Comparison of ENCODE assay signal across 24 cellular contexts in genomic region chr18:42365550-42365949, GRCh38.
DNase-seq lines count a peak whose midpoint lies in the region; ATAC-seq lines count a peak whose summit lies in the region.
"Had no signal": no experiment of that assay in that cellular context is flagged by ENCODE, and none has a peak within 500 bp of the region (broad histone marks: within the 10 kb centered on the region; RNA-seq: fewer than 3 reads in every experiment).

No MANE protein-coding gene starts in this region.

- H3K27ac Mint-ChIP-seq in stimulated activated naive CD8-positive, alpha-beta T cell treated with anti-CD3 and anti-CD28 coated beads, Interleukin-15, amount 100 ng/mL, for 72 hours, result no peak overlapping the region
- H3K27ac Mint-ChIP-seq in effector memory CD8-positive, alpha-beta T cell, result no peak overlapping the region
- H3K27ac Mint-ChIP-seq: B cell, HFFc6, IgD-negative memory B cell had no signal

- ATAC-seq in stimulated activated naive CD8-positive, alpha-beta T cell treated with anti-CD3 and anti-CD28 coated beads, Interleukin-15, amount 100 ng/mL, for 72 hours, result no peak
- no peak for ATAC-seq in effector memory CD8-positive, alpha-beta T cell (replicated peaks)
- ATAC-seq in GM18498 (IDR thresholded peaks at IDR 0.05; ENCODE audit: unreplicated experiment), result no peak
- ATAC-seq: GM12878, Panc1 had no signal

- H3K27me3 Mint-ChIP-seq in stimulated activated naive CD8-positive, alpha-beta T cell treated with anti-CD3 and anti-CD28 coated beads, Interleukin-15, amount 100 ng/mL, for 72 hours, result no peaks in the 10 kb centered on the region
- H3K27me3 Mint-ChIP-seq in effector memory CD8-positive, alpha-beta T cell, result no peaks in the 10 kb centered on the region
- H3K27me3 Mint-ChIP-seq: B cell had no signal

- no peaks in the 10 kb centered on the region for H3K9me3 Mint-ChIP-seq in stimulated activated naive CD8-positive, alpha-beta T cell treated with anti-CD3 and anti-CD28 coated beads, Interleukin-15, amount 100 ng/mL, for 72 hours
- peaks cover 0 to 4% of the 10 kb centered on the region in 2 donors for H3K9me3 Mint-ChIP-seq in effector memory CD8-positive, alpha-beta T cell
- H3K9me3 Mint-ChIP-seq: IgD-negative memory B cell had no signal

- DNase-seq in NCI-H1417 (lab: John Stamatoyannopoulos, UW) (peak in 2 of 3 experiments; percentile 9 to 72), NCI-H1417 treated with DMSO at 0.1 percent for 48 hours (lab: John Stamatoyannopoulos, UW) (no peak), astrocyte of the hippocampus (ENCODE audit: low read depth, low spot score) (peak; percentile 57), left kidney (ENCODE audit: low read depth, low spot score) (peak; percentile 49), renal cortical epithelial cell (ENCODE audit: low read depth) (peak; percentile 90)
- no peak for DNase-seq in stimulated activated naive CD8-positive, alpha-beta T cell treated with anti-CD3 and anti-CD28 coated beads, Interleukin-15, amount 100 ng/mL, for 72 hours
- DNase-seq in effector memory CD8-positive, alpha-beta T cell, result no peak
- DNase-seq: 8988T, DMS 273 treated with DMSO at 0.1 percent for 48 hours, GF-D8, H7, HFFc6, Karpas-422, MG63, NCI-H1048, NCI-H146, NCI-H2029 treated with DMSO at 0.1 percent for 48 hours, NCI-H510A treated with DMSO at 0.1 percent for 48 hours, SW 1271 had no signal

- H3K4me1 Mint-ChIP-seq in stimulated activated naive CD8-positive, alpha-beta T cell treated with anti-CD3 and anti-CD28 coated beads, Interleukin-15, amount 100 ng/mL, for 72 hours, result no peaks in the 10 kb centered on the region
- H3K4me1 Mint-ChIP-seq in effector memory CD8-positive, alpha-beta T cell (ENCODE audit: low read depth in 2 of 2), result no peaks in the 10 kb centered on the region
- H3K4me1 Mint-ChIP-seq: B cell, IgD-negative memory B cell had no signal

- H3K4me3 Mint-ChIP-seq in stimulated activated naive CD8-positive, alpha-beta T cell treated with anti-CD3 and anti-CD28 coated beads, Interleukin-15, amount 100 ng/mL, for 72 hours, result no peak overlapping the region
- no peak overlapping the region for H3K4me3 Mint-ChIP-seq in effector memory CD8-positive, alpha-beta T cell
- H3K4me3 Mint-ChIP-seq: B cell, HFFc6, IgD-negative memory B cell had no signal

- no peaks in the 10 kb centered on the region for H3K36me3 Mint-ChIP-seq in effector memory CD8-positive, alpha-beta T cell (ENCODE audit: insufficient read depth)
- H3K36me3 Mint-ChIP-seq: IgD-negative memory B cell had no signal

Comparison
In these comparisons a context has a peak if more than half of its experiments do, and no peak if none do; other contexts are left out.
1. DNase-seq: peak in NCI-H1417 (2 of 3), astrocyte of the hippocampus (single experiment), left kidney (single experiment) and renal cortical epithelial cell (single experiment); none in NCI-H1417 treated with DMSO at 0.1 percent for 48 hours (single experiment), stimulated activated naive CD8-positive, alpha-beta T cell treated with anti-CD3 and anti-CD28 coated beads, Interleukin-15, amount 100 ng/mL, for 72 hours (0 of 2) and effector memory CD8-positive, alpha-beta T cell (0 of 3).